29 cellular contexts compared by ENCODE assay signal in the genomic region with DNA sequence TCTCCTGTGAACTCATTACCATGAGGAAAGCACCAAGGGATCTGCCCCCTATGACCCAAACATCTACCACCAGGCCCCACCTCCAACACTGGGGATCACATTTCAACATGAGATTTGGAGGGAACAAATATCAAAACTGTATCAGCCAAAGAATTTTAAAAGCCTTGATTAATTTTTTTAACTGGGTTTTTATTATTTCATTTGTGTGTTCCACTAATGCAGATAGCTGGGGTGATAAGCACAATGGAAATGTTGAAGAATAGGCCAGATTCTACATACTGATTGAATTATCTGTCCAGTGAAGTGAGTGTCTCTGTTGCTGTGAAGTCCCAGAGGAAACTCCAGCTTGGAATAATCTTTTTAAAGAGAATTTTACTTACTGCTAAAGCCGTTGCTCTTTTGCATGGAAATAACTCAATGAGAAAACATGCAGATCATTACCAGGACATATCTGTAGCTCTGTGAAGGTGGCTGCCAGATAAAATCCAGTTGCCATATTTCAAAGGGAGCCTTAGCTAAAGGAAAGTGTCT. TPM values are rescaled to one million over a fixed set of nuclear protein-coding genes. Genes with fewer than 3 reads are reported as not detected.
"Had no signal": no experiment of that assay in that cellular context is flagged by ENCODE, and none has a peak within 500 bp of the region (broad histone marks: within the 10 kb centered on the region; RNA-seq: fewer than 3 reads in every experiment).

No MANE protein-coding gene starts in this region.

- H2AFZ ChIP-seq: parathyroid adenoma had no signal

- H3K36me3 ChIP-seq: heart right ventricle, left ventricle myocardium inferior, right atrium auricular region, right lobe of liver, stomach, thyroid gland, transverse colon, upper lobe of left lung, vagina had no signal

- H3K27ac ChIP-seq: heart right ventricle, left ventricle myocardium inferior, parathyroid adenoma, right atrium auricular region, right lobe of liver, skin epidermis, stomach, testis, thyroid gland, transverse colon, upper lobe of left lung, vagina had no signal

- H3K27me3 ChIP-seq: heart right ventricle, right atrium auricular region, right lobe of liver, stomach, testis, thyroid gland, transverse colon, upper lobe of left lung, vagina had no signal

- H3K4me3 ChIP-seq: heart right ventricle, left ventricle myocardium inferior, lung, right atrium auricular region, right lobe of liver, skin epidermis, stomach, testis, thyroid gland, transverse colon, upper lobe of left lung, vagina had no signal

- H3K4me1 ChIP-seq: stomach, transverse colon had no signal

- H3K9me3 ChIP-seq: heart right ventricle, left ventricle myocardium inferior, right atrium auricular region, right lobe of liver, stomach, testis, thyroid gland, transverse colon, upper lobe of left lung, vagina had no signal

- ATAC-seq: heart right ventricle; left colon; naive thymus-derived CD8-positive, alpha-beta T cell; right lobe of liver; stimulated activated naive B cell treated with anti-CD40 and anti-IgM and Interleukin-4, amounts not matched to agents 10 μg/mL and 1 μg/mL and 100 μg/mL, for 72 hours; stimulated activated naive CD8-positive, alpha-beta T cell treated with anti-CD3 and anti-CD28 coated beads, Interleukin-15, Interleukin-2, amounts not matched to agents 100 U/mL and 50 U/mL, for 24 hours had no signal

- H3K9ac ChIP-seq: parathyroid adenoma had no signal

- DNase-seq: heart right ventricle; hippocampal formation; immature natural killer cell; kidney; left colon; left ventricle myocardium inferior; naive thymus-derived CD8-positive, alpha-beta T cell; nucleus accumbens; right lobe of liver; stimulated activated CD4-positive, alpha-beta T cell treated with anti-CD3 and anti-CD28 coated beads, Interleukin-12 subunit alpha, Interleukin-12 subunit beta, amount 100 ng/mL, for 4 hours; stimulated activated CD4-positive, alpha-beta T cell treated with anti-CD3 and anti-CD28 coated beads, Interleukin-15, amount 100 ng/mL, for 24 hours; stimulated activated CD4-positive, alpha-beta T cell treated with anti-CD3 and anti-CD28 coated beads, Interleukin-2, amount 100 ng/mL, for 24 hours; stimulated activated CD4-positive, alpha-beta T cell treated with anti-CD3 and anti-CD28 coated beads, Interleukin-4, amount 100 ng/mL, for 1 hour; stimulated activated naive B cell treated with anti-CD40 and anti-IgM and Interleukin-4, amounts not matched to agents 10 μg/mL and 1 μg/mL and 100 μg/mL, for 72 hours; stimulated activated naive CD8-positive, alpha-beta T cell treated with anti-CD3 and anti-CD28 coated beads, Interleukin-15, Interleukin-2, amounts not matched to agents 100 U/mL and 50 U/mL, for 24 hours; stomach; testis; thyroid gland; transverse colon; upper lobe of left lung had no signal

- H3K79me2 ChIP-seq: parathyroid adenoma had no signal

RNA-seq across cellular contexts. Expression of a gene that starts 49.1 kb away (rescaled TPM):
- total RNA-seq: left ventricle myocardium inferior; naive thymus-derived CD8-positive, alpha-beta T cell; neural crest cell; osteocyte; pulmonary artery endothelial cell; right atrium auricular region; urinary bladder had no signal
- polyA plus RNA-seq: immature natural killer cell; naive thymus-derived CD8-positive, alpha-beta T cell had no signal
